7 cellular contexts compared by ENCODE assay signal in genomic region chr4:6688879-6689505, GRCh38. TPM values are rescaled to one million over a fixed set of nuclear protein-coding genes. Genes with fewer than 3 reads are reported as not detected.
DNase-seq lines count a peak whose midpoint lies in the region; ATAC-seq lines count a peak whose summit lies in the region.

No MANE protein-coding gene starts in this region.

- POLR2A ChIA-PET in activated naive CD8-positive, alpha-beta T cell treated with anti-CD3 and anti-CD28 coated beads, Interleukin-2, amount 10 ng/mL, durations not matched to agents 7 days and 5 days (lab: Charles Lee), result interaction anchor here (0.6 to 10.6 kb wide), 7 partner anchors 11 to 489 kb away, joined by 3 to 199 read pairs (median 28); partner anchors contain the start of genes BLOC1S4, MRFAP1 and MRFAP1L1

- peaks cover 61% of the 10 kb centered on the region for H3K4me1 Mint-ChIP-seq in activated naive CD8-positive, alpha-beta T cell treated with anti-CD3 and anti-CD28 coated beads, Interleukin-2, amount 10 ng/mL, durations not matched to agents 7 days and 5 days

- H3K27me3 Mint-ChIP-seq in activated naive CD8-positive, alpha-beta T cell treated with anti-CD3 and anti-CD28 coated beads, Interleukin-2, amount 10 ng/mL, durations not matched to agents 7 days and 5 days, result no peaks in the 10 kb centered on the region

- H3K27ac Mint-ChIP-seq in activated naive CD8-positive, alpha-beta T cell treated with anti-CD3 and anti-CD28 coated beads, Interleukin-2, amount 10 ng/mL, durations not matched to agents 7 days and 5 days, result peak overlapping the region; percentile 92

- DNase-seq in T-helper 1 cell (peak in 4 of 5 donors; percentile 49 to 87 (median 60)), inferior parietal cortex (ENCODE audit: extremely low spot score) (peak; percentile 27), NCI-H2029 treated with DMSO at 0.1 percent for 48 hours (lab: John Stamatoyannopoulos, UW) (no peak)
- peak; percentile 82 for DNase-seq in activated naive CD8-positive, alpha-beta T cell treated with anti-CD3 and anti-CD28 coated beads, Interleukin-2, amount 10 ng/mL, durations not matched to agents 7 days and 5 days
- DNase-seq in stimulated activated CD4-positive, alpha-beta T cell treated with anti-CD3 and anti-CD28 coated beads, Interleukin-4, amount 100 ng/mL, for 1 hour, result peak; percentile 67

- no peaks in the 10 kb centered on the region for H3K9me3 Mint-ChIP-seq in activated naive CD8-positive, alpha-beta T cell treated with anti-CD3 and anti-CD28 coated beads, Interleukin-2, amount 10 ng/mL, durations not matched to agents 7 days and 5 days

- H3K36me3 Mint-ChIP-seq in activated naive CD8-positive, alpha-beta T cell treated with anti-CD3 and anti-CD28 coated beads, Interleukin-2, amount 10 ng/mL, durations not matched to agents 7 days and 5 days, result peaks cover 15% of the 10 kb centered on the region

- peak overlapping the region; percentile 87 for H3K4me3 Mint-ChIP-seq in activated naive CD8-positive, alpha-beta T cell treated with anti-CD3 and anti-CD28 coated beads, Interleukin-2, amount 10 ng/mL, durations not matched to agents 7 days and 5 days

- peak; percentile 80 for ATAC-seq in GM18909 (IDR thresholded peaks at IDR 0.05; ENCODE audit: poor library complexity, unreplicated experiment)
- peak; percentile 78 for ATAC-seq in HG03280 (IDR thresholded peaks at IDR 0.05; ENCODE audit: unreplicated experiment)
- ATAC-seq in activated naive CD8-positive, alpha-beta T cell treated with anti-CD3 and anti-CD28 coated beads, Interleukin-2, amount 10 ng/mL, durations not matched to agents 7 days and 5 days (ENCODE audit: low read depth), result peak; percentile 77

RNA-seq across cellular contexts. Expression of gene S100P, which starts 4.7 kb away (rescaled TPM):
- total RNA-seq in activated naive CD8-positive, alpha-beta T cell treated with anti-CD3 and anti-CD28 coated beads, Interleukin-2, amount 10 ng/mL, durations not matched to agents 7 days and 5 days, result 1 to 10 TPM in 1 of 2 experiments, not detected in 1; 1.5 TPM

RNA-seq across cellular contexts. Expression of gene MRFAP1L1, which starts 20.7 kb away (rescaled TPM):
- 10 to 100 TPM; 74.6 to 80.0 TPM for total RNA-seq in activated naive CD8-positive, alpha-beta T cell treated with anti-CD3 and anti-CD28 coated beads, Interleukin-2, amount 10 ng/mL, durations not matched to agents 7 days and 5 days

RNA-seq across cellular contexts. Expression of gene BLOC1S4, which starts 27.0 kb away (rescaled TPM):
- total RNA-seq in activated naive CD8-positive, alpha-beta T cell treated with anti-CD3 and anti-CD28 coated beads, Interleukin-2, amount 10 ng/mL, durations not matched to agents 7 days and 5 days, result 10 to 100 TPM; 23.9 to 24.3 TPM

RNA-seq across cellular contexts. Expression of gene MRFAP1, which starts 48.5 kb away (rescaled TPM):
- total RNA-seq in activated naive CD8-positive, alpha-beta T cell treated with anti-CD3 and anti-CD28 coated beads, Interleukin-2, amount 10 ng/mL, durations not matched to agents 7 days and 5 days, result 100 to 1,000 TPM; 123 to 128 TPM
